In genomic region chr6:52595796-52596130, GRCh38 we compare ENCODE assay signal across 8 cellular contexts. TPM values are rescaled to one million over a fixed set of nuclear protein-coding genes. Genes with fewer than 3 reads are reported as not detected.
DNase-seq lines count a peak whose midpoint lies in the region; ATAC-seq and TF ChIP-seq lines count a peak whose summit lies in the region.

No MANE protein-coding gene starts in this region.

- peaks cover 17% of the 10 kb centered on the region for H3K27me3 Mint-ChIP-seq in glutamatergic neuron (ENCODE audit: unreplicated experiment)
- peaks cover 1% of the 10 kb centered on the region for H3K27me3 Mint-ChIP-seq in activated CD4-positive, alpha-beta memory T cell treated with anti-CD3 and anti-CD28 coated beads, Interleukin-2, amount 10 ng/mL, durations not matched to agents 7 days and 5 days

- DNase-seq in AG04450 (ENCODE audit: low read depth, low spot score) (no peak), glutamatergic neuron (no peak), GM10248 (ENCODE audit: extremely low spot score) (no peak), NCI-H1417 (lab: John Stamatoyannopoulos, UW) (no peak)
- DNase-seq in activated CD4-positive, alpha-beta T cell treated with anti-CD3 and anti-CD28 coated beads, Interleukin-2, amount 50 U/mL, for 4 hours: no peak
- DNase-seq in activated CD4-positive, alpha-beta memory T cell treated with anti-CD3 and anti-CD28 coated beads, Interleukin-2, amount 10 ng/mL, durations not matched to agents 7 days and 5 days: no peak

- peak overlapping the region; percentile 29 for H3K4me3 ChIP-seq in AG04450 (ENCODE audit: low read depth, low read length)

- H3K27ac ChIP-seq in AG04450 (ENCODE audit: low read depth, low read length): peak overlapping the region; percentile 97

- POLR2A ChIA-PET in AG04450 (lab: Yijun Ruan, JAX) (interaction anchor here (1.3 to 3.2 kb wide), 4 partner anchors 8 to 178 kb away, joined by 3 to 27 read pairs (median 4); partner anchors contain the start of gene TRAM2), GM10248 (lab: Yijun Ruan, JAX) (no interaction called here)
- POLR2A ChIA-PET in activated CD4-positive, alpha-beta memory T cell treated with anti-CD3 and anti-CD28 coated beads, Interleukin-2, amount 10 ng/mL, durations not matched to agents 7 days and 5 days (lab: Charles Lee): no interaction called here

- no peaks in the 10 kb centered on the region for H3K36me3 Mint-ChIP-seq in glutamatergic neuron (ENCODE audit: unreplicated experiment)
- no peaks in the 10 kb centered on the region for H3K36me3 Mint-ChIP-seq in activated CD4-positive, alpha-beta memory T cell treated with anti-CD3 and anti-CD28 coated beads, Interleukin-2, amount 10 ng/mL, durations not matched to agents 7 days and 5 days (ENCODE audit: low read depth)

- TF ChIP-seq CTCF in AG04450 (IDR thresholded peaks at IDR 0.05; ENCODE audit: low read depth, low read length): no peak
- TF ChIP-seq CTCF in glutamatergic neuron (IDR thresholded peaks at IDR 0.05; ENCODE audit: partially characterized antibody, unreplicated experiment): no peak
- TF ChIP-seq CTCF in GM10248 (IDR thresholded peaks at IDR 0.05; ENCODE audit: control extremely low read depth, extremely low read depth, low read depth, missing control alignments): no peak

- no peaks in the 10 kb centered on the region for H3K9me3 ChIP-seq in AG04450 (ENCODE audit: control insufficient read depth, insufficient read depth, low read length)

- CTCF ChIA-PET in AG04450 (lab: Charles Lee): interaction anchor here (0.8 to 6.3 kb wide), 10 partner anchors 11 to 188 kb away, joined by 3 to 63 read pairs (median 29); partner anchors contain the start of genes EFHC1 and TRAM2
- CTCF ChIA-PET in activated CD4-positive, alpha-beta memory T cell treated with anti-CD3 and anti-CD28 coated beads, Interleukin-2, amount 10 ng/mL, durations not matched to agents 7 days and 5 days (lab: Charles Lee): interaction anchor here (0.5 to 2.3 kb wide), 3 partner anchors 21 to 313 kb away, joined by 3 to 7 read pairs (median 6); no protein-coding TSS in a partner anchor
- CTCF ChIA-PET in GM10248 (lab: Yijun Ruan, JAX): interaction anchor here (1.1 to 6.5 kb wide), 10 partner anchors 9 to 180 kb away, joined by 4 to 66 read pairs (median 8); partner anchors contain the start of gene EFHC1

- H3K4me3 Mint-ChIP-seq in glutamatergic neuron (ENCODE audit: unreplicated experiment): peak overlapping the region; percentile 85
- no peak overlapping the region for H3K4me3 Mint-ChIP-seq in activated CD4-positive, alpha-beta memory T cell treated with anti-CD3 and anti-CD28 coated beads, Interleukin-2, amount 10 ng/mL, durations not matched to agents 7 days and 5 days

- H3K4me1 Mint-ChIP-seq in glutamatergic neuron (ENCODE audit: low read depth, unreplicated experiment): peaks cover 51% of the 10 kb centered on the region
- H3K4me1 Mint-ChIP-seq in activated CD4-positive, alpha-beta memory T cell treated with anti-CD3 and anti-CD28 coated beads, Interleukin-2, amount 10 ng/mL, durations not matched to agents 7 days and 5 days: peaks cover 25% of the 10 kb centered on the region

- peaks cover 19% of the 10 kb centered on the region for H3K9me3 Mint-ChIP-seq in glutamatergic neuron (ENCODE audit: unreplicated experiment)
- no peaks in the 10 kb centered on the region for H3K9me3 Mint-ChIP-seq in activated CD4-positive, alpha-beta memory T cell treated with anti-CD3 and anti-CD28 coated beads, Interleukin-2, amount 10 ng/mL, durations not matched to agents 7 days and 5 days

- peak; percentile 70 for ATAC-seq in GM21360 (IDR thresholded peaks at IDR 0.05; ENCODE audit: unreplicated experiment)
- ATAC-seq in HG03521 (IDR thresholded peaks at IDR 0.05; ENCODE audit: unreplicated experiment): peak; percentile 66

- H3K27ac Mint-ChIP-seq in glutamatergic neuron (ENCODE audit: unreplicated experiment): peak overlapping the region; percentile 100
- no peak overlapping the region for H3K27ac Mint-ChIP-seq in activated CD4-positive, alpha-beta memory T cell treated with anti-CD3 and anti-CD28 coated beads, Interleukin-2, amount 10 ng/mL, durations not matched to agents 7 days and 5 days

- no peaks in the 10 kb centered on the region for H3K27me3 ChIP-seq in AG04450 (ENCODE audit: control insufficient read depth, insufficient read depth, low read length)

RNA-seq across cellular contexts. Expression of gene TRAM2, which starts 18.9 kb away (rescaled TPM):
- polyA plus RNA-seq in AG04450 (2011; rRNA removed): 134 and 152 TPM in 2 replicates
- polyA minus RNA-seq in AG04450 (2011; rRNA and poly(A)+ RNA removed): 164 and 174 TPM in 2 replicates
- total RNA-seq in glutamatergic neuron (ENCODE audit: unreplicated experiment): 16.2 TPM
- total RNA-seq in activated CD4-positive, alpha-beta memory T cell treated with anti-CD3 and anti-CD28 coated beads, Interleukin-2, amount 10 ng/mL, durations not matched to agents 7 days and 5 days: 1 to 10 TPM; 5.7 to 6.5 TPM
